In the genomic region with DNA sequence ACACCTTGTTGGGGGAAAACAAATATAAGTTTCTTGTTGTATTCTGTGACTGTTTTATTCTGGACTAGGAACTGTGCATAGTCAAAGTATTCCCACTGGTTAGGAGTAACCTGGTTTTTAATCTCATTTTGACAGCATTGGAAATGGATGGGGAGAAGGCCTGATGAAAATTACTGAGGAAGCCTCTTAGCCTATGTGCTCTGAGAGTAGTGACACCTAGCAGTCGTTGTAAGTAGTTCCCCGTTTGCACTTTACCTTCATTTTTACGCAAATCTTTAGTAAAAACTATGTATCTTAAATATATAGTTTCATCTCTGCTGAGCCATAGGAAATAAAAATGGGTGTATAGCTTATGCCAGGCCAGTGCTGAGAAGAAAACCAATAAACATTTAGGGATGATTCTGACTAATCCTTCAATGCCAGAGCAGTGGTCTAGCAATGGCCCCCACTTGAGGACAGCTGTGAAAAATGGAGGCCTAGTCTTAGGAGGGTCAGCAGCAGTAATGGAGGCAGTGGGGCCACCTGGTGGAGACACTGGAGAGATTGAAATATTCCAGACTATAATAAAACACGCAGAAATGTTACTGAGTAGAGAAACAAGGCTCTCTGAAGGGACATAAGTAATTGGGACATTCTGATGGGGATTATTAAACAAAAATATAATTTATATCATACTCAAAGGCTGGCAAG, we compare ENCODE assay signal across 10 cellular contexts.
DNase-seq lines count a peak whose midpoint lies in the region; FAIRE-seq and TF ChIP-seq lines count a peak whose summit lies in the region.
"Had no signal": no experiment of that assay in that cellular context is flagged by ENCODE, and none has a peak within 500 bp of the region (broad histone marks: within the 10 kb centered on the region; RNA-seq: fewer than 3 reads in every experiment).

No MANE protein-coding gene starts in this region.

- H3K27me3 ChIP-seq in bronchial epithelial cell (ENCODE audit: control insufficient read depth, insufficient read depth, low read length) (no peaks in the 10 kb centered on the region), right atrium auricular region (no peaks in the 10 kb centered on the region)

- no peak for FAIRE-seq in bronchial epithelial cell (lab: Jason Lieb, UNC)

- in situ Hi-C loops in GM13977 (cut with MboI; ENCODE audit: low pct_unique_long_range_greater_than_20kb, low sequenced_read_pairs, unreplicated experiment) = no loop called here

- no peak overlapping the region for H3K4me3 Mint-ChIP-seq in nephron
- H3K4me3 Mint-ChIP-seq: natural killer cell treated with Interleukin-12 subunit alpha and Interleukin-12 subunit beta and Interleukin-15 and Interleukin-18, amount 100 ng/mL, for 72 hours had no signal

- DNase-seq in GM13977 (ENCODE audit: low spot score) (no peak), NCI-H1092 treated with DMSO at 0.1 percent for 48 hours (lab: John Stamatoyannopoulos, UW) (peak; percentile 54), bronchial epithelial cell (ENCODE audit: low read depth) (peak; percentile 9), GM20000 (ENCODE audit: low spot score) (no peak), MV-4-11 (lab: John Stamatoyannopoulos, UW) (no peak), midbrain (lab: John Stamatoyannopoulos, UW) (no peak), right atrium auricular region (ENCODE audit: low spot score) (no peak)
- DNase-seq: NCI-H510A had no signal

- no peaks in the 10 kb centered on the region for H3K9me3 ChIP-seq in right atrium auricular region

- TF ChIP-seq CTCF in GM13977 (IDR thresholded peaks at IDR 0.05; ENCODE audit: extremely low read depth, insufficient read depth, missing control alignments) = peak; percentile 10
- TF ChIP-seq CTCF in bronchial epithelial cell (IDR thresholded peaks at IDR 0.05; ENCODE audit: insufficient read depth, low read length, severe bottlenecking) = peak; percentile 31
- peak; percentile 35 to 48 (median 37) for TF ChIP-seq CTCF in nephron (IDR thresholded peaks at IDR 0.05; ENCODE audit: unreplicated experiment in 3 of 3)
- TF ChIP-seq CTCF in GM20000 (IDR thresholded peaks at IDR 0.05; ENCODE audit: extremely low read depth, missing control alignments) = no peak
- TF ChIP-seq CTCF in right atrium auricular region (IDR thresholded peaks at IDR 0.05) = no peak

- no peak overlapping the region for H3K27ac ChIP-seq in right atrium auricular region

- H3K36me3 ChIP-seq in bronchial epithelial cell (ENCODE audit: control insufficient read depth, insufficient read depth, low read length) = no peaks in the 10 kb centered on the region
- no peaks in the 10 kb centered on the region for H3K36me3 ChIP-seq in right atrium auricular region

- H3K9me3 Mint-ChIP-seq in nephron = peaks cover 2% of the 10 kb centered on the region

- H3K36me3 Mint-ChIP-seq in nephron (ENCODE audit: low read depth) = no peaks in the 10 kb centered on the region

- H3K4me3 ChIP-seq in bronchial epithelial cell (ENCODE audit: low read depth, low read length) = no peak overlapping the region
- H3K4me3 ChIP-seq in right atrium auricular region = no peak overlapping the region

- no peaks in the 10 kb centered on the region for H3K4me1 ChIP-seq in right atrium auricular region

- no peaks in the 10 kb centered on the region for H3K4me1 Mint-ChIP-seq in nephron

- H3K27me3 Mint-ChIP-seq in nephron (ENCODE audit: low read depth) = no peaks in the 10 kb centered on the region
- H3K27me3 Mint-ChIP-seq: natural killer cell treated with Interleukin-12 subunit alpha and Interleukin-12 subunit beta and Interleukin-15 and Interleukin-18, amount 100 ng/mL, for 72 hours had no signal

- no peak overlapping the region for H3K27ac Mint-ChIP-seq in nephron
- H3K27ac Mint-ChIP-seq: natural killer cell treated with Interleukin-12 subunit alpha and Interleukin-12 subunit beta and Interleukin-15 and Interleukin-18, amount 100 ng/mL, for 72 hours had no signal

Comparison
In these comparisons a context has a peak if more than half of its experiments do, and no peak if none do; other contexts are left out.
1. DNase-seq: peak in NCI-H1092 treated with DMSO at 0.1 percent for 48 hours (single experiment) and bronchial epithelial cell (single experiment); none in GM13977 (single experiment), GM20000 (single experiment), MV-4-11 (single experiment), midbrain (single experiment) and right atrium auricular region (single experiment).
2. CTCF ChIP-seq: peak in GM13977 (single experiment), bronchial epithelial cell (single experiment) and nephron (3 of 3); none in GM20000 (single experiment) and right atrium auricular region (0 of 2).